4 cellular contexts compared by ENCODE assay signal in genomic region chr7:72944937-72945336, GRCh38. TPM values are rescaled to one million over a fixed set of nuclear protein-coding genes. Genes with fewer than 3 reads are reported as not detected.
"Had no signal": no experiment of that assay in that cellular context is flagged by ENCODE, and none has a peak within 500 bp of the region (broad histone marks: within the 10 kb centered on the region; RNA-seq: fewer than 3 reads in every experiment).

No MANE protein-coding gene starts in this region.

RNA-seq across cellular contexts. Expression of gene TRIM74, which starts 24.3 kb away (rescaled TPM):
- total RNA-seq: K562, M059J, PC-3, SJSA1 had no signal
- polyA plus RNA-seq: K562 had no signal
